6 cellular contexts compared by ENCODE assay signal in genomic region chr12:89020121-89020480, GRCh38.
"Had no signal": no experiment of that assay in that cellular context is flagged by ENCODE, and none has a peak within 500 bp of the region (broad histone marks: within the 10 kb centered on the region; RNA-seq: fewer than 3 reads in every experiment).

No MANE protein-coding gene starts in this region.

- H3K36me3 Mint-ChIP-seq: activated naive CD8-positive, alpha-beta T cell treated with anti-CD3 and anti-CD28 coated beads for 36 hours; mesothelial cell of epicardium had no signal

- H3K9me3 Mint-ChIP-seq: activated naive CD8-positive, alpha-beta T cell treated with anti-CD3 and anti-CD28 coated beads for 36 hours; mesothelial cell of epicardium; neural crest cell; T-helper 1 cell treated with Interleukin-12 subunit alpha and Interleukin-12 subunit beta and Interleukin-4 antibody, amounts not matched to agents 30 μg/mL and 1 μg/mL, for 36 hours had no signal

- H3K4me3 Mint-ChIP-seq: activated naive CD8-positive, alpha-beta T cell treated with anti-CD3 and anti-CD28 coated beads for 36 hours; mesothelial cell of epicardium; neural crest cell; T-helper 1 cell treated with Interleukin-12 subunit alpha and Interleukin-12 subunit beta and Interleukin-4 antibody, amounts not matched to agents 30 μg/mL and 1 μg/mL, for 36 hours had no signal

- DNase-seq: cortex of kidney had no signal

- H3K36me3 ChIP-seq: pancreas had no signal

- H3K27ac Mint-ChIP-seq: activated naive CD8-positive, alpha-beta T cell treated with anti-CD3 and anti-CD28 coated beads for 36 hours; mesothelial cell of epicardium; T-helper 1 cell treated with Interleukin-12 subunit alpha and Interleukin-12 subunit beta and Interleukin-4 antibody, amounts not matched to agents 30 μg/mL and 1 μg/mL, for 36 hours had no signal

- H3K27me3 ChIP-seq: pancreas had no signal

- H3K27ac ChIP-seq: pancreas had no signal

- H3K9me3 ChIP-seq: pancreas had no signal
